11 cellular contexts compared by ENCODE assay signal in the genomic region with DNA sequence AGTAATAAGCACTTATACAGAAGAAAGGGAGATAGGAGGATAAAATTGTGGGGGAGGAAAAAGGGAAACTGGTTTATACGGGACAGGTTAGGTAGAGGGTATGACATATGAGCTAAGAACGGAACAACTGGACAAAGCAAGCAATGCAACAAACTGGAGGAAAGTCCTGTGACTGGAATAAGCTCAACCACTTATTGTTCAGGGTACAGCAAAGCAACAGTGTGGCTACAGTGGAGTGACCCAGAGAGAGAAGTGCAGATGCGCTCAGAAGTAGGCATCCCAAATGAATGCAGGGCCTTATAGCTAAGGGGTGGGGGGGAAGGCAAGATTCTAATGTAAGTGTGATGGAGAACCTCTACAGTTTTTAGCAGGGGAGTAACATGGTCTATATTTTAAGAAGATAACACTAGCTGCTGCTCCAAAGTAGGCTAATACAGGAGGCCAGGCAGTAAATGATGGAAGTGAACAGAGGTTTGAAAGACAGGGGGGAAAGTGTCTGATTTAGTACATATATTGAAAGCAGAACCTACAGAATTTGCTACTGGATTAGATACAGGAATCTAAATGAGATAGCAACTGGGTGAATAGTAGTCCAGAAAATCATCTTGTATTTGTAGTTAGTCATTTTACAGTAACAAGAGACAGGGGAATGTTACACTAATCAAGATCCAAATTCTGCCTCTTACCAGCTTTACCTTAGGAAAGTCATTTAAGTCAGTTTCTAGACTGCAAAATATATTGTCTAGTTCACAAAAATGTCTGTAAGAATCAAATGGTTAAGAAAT. TPM values are rescaled to one million over a fixed set of nuclear protein-coding genes. Genes with fewer than 3 reads are reported as not detected.
DNase-seq lines count a peak whose midpoint lies in the region; ATAC-seq and TF ChIP-seq lines count a peak whose summit lies in the region.
"Had no signal": no experiment of that assay in that cellular context is flagged by ENCODE, and none has a peak within 500 bp of the region (broad histone marks: within the 10 kb centered on the region; RNA-seq: fewer than 3 reads in every experiment).

No MANE protein-coding gene starts in this region.

- H3K4me3 ChIP-seq in OCI-LY3 (ENCODE audit: low read length) (peak overlapping the region; percentile 96; the same call in 1 of the 2 replicates), duodenal mucosa (ENCODE audit: low read depth in 1 of 2, low read length in 2 of 2) (no peak overlapping the region), smooth muscle cell (no peak overlapping the region)

- peak overlapping the region; percentile 78 for H3K27ac ChIP-seq in OCI-LY3 (ENCODE audit: low read length)
- H3K27ac ChIP-seq in duodenal mucosa (ENCODE audit: low read depth, low read length), result no peak overlapping the region
- H3K27ac ChIP-seq in smooth muscle cell (ENCODE audit: low read depth), result no peak overlapping the region

- peak overlapping the region; percentile 93 for H3K4me2 ChIP-seq in OCI-LY3 (ENCODE audit: low read length)
- peak overlapping the region; percentile 98 for H3K4me2 ChIP-seq in smooth muscle cell

- peaks cover 72% of the 10 kb centered on the region for H4K20me1 ChIP-seq in OCI-LY3 (ENCODE audit: insufficient read depth, low read length)
- peaks cover 81% of the 10 kb centered on the region for H4K20me1 ChIP-seq in smooth muscle cell (ENCODE audit: low read depth)

- H3K9me3 Mint-ChIP-seq in activated T-cell treated with anti-CD3 and anti-CD28 coated beads, Interleukin-2, amount 50 U/mL, for 4 hours, result no peaks in the 10 kb centered on the region

- TF ChIP-seq CTCF in OCI-LY3 (IDR thresholded peaks at IDR 0.05; ENCODE audit: low read depth, low read length), result no peak
- TF ChIP-seq CTCF in smooth muscle cell (IDR thresholded peaks at IDR 0.05; ENCODE audit: borderline replicate concordance, insufficient read depth, poor library complexity, severe bottlenecking), result no peak

- H3K79me2 ChIP-seq in OCI-LY3 (ENCODE audit: low read length), result peaks cover 92% of the 10 kb centered on the region
- peaks cover 82% of the 10 kb centered on the region for H3K79me2 ChIP-seq in smooth muscle cell (ENCODE audit: low read depth)

- peaks cover 5% of the 10 kb centered on the region for H3K36me3 Mint-ChIP-seq in activated T-cell treated with anti-CD3 and anti-CD28 coated beads, Interleukin-2, amount 50 U/mL, for 4 hours (ENCODE audit: insufficient read depth)

- H3K9me3 ChIP-seq in OCI-LY3 (ENCODE audit: insufficient read depth, low read length) (no peaks in the 10 kb centered on the region), duodenal mucosa (ENCODE audit: control insufficient read depth in 1 of 2, low read length in 2 of 2) (no peaks in the 10 kb centered on the region), smooth muscle cell (replicated peaks; ENCODE audit: low read depth) (no peaks in the 10 kb centered on the region)

- in situ Hi-C loops in KBM-7 (cut with MboI; ENCODE audit: low pct_unique_long_range_greater_than_20kb, low sequenced_read_pairs), result no loop called here

- no peaks in the 10 kb centered on the region for H3K27me3 Mint-ChIP-seq in activated T-cell treated with anti-CD3 and anti-CD28 coated beads, Interleukin-2, amount 50 U/mL, for 4 hours (ENCODE audit: low read depth)

- 82% methylated on average over 3 of the region's 3 CpGs for WGBS in smooth muscle cell (ENCODE audit: low lambda C conversion rate)

- no peak for DNase-seq in activated T-cell treated with anti-CD3 and anti-CD28 coated beads, Interleukin-2, amount 50 U/mL, for 4 hours
- no peak for DNase-seq in activated T-cell treated with anti-CD3 and anti-CD28 coated beads, Interleukin-2, amount 50 U/mL, for 1 hour
- DNase-seq in smooth muscle cell (lab: John Stamatoyannopoulos, UW; ENCODE audit: unreplicated experiment) (no peak), KBM-7 (no peak), NCI-H526 treated with DMSO at 0.1 percent for 48 hours (lab: John Stamatoyannopoulos, UW) (no peak), HEK293T (ENCODE audit: extremely low spot score) (no peak)
- DNase-seq: NCI-H1048, NCI-H226, small intestine had no signal

- H3K4me1 ChIP-seq in OCI-LY3 (ENCODE audit: low read length) (peaks cover 71% of the 10 kb centered on the region), duodenal mucosa (ENCODE audit: control insufficient read depth in 1 of 2, insufficient read depth in 2 of 2, low read length in 2 of 2) (peaks cover 28 to 32% of the 10 kb centered on the region in 2 donors), smooth muscle cell (ENCODE audit: low read depth) (peaks cover 28% of the 10 kb centered on the region)

- no peak for ATAC-seq in activated T-cell treated with anti-CD3 and anti-CD28 coated beads, Interleukin-2, amount 50 U/mL, for 4 hours

- H3K4me1 Mint-ChIP-seq in activated T-cell treated with anti-CD3 and anti-CD28 coated beads, Interleukin-2, amount 50 U/mL, for 4 hours (ENCODE audit: low read depth), result peaks cover 79% of the 10 kb centered on the region

- POLR2A ChIA-PET in HEK293T (lab: Yijun Ruan, JAX), result interaction anchor here (0.7 to 1.4 kb wide), 3 partner anchors 9 to 29 kb away, joined by 3 to 7 read pairs (median 4); partner anchors contain the start of gene MRPL42

- H3F3A ChIP-seq in smooth muscle cell (ENCODE audit: low read depth), result peaks cover 3% of the 10 kb centered on the region

- no peak overlapping the region for H3K9ac ChIP-seq in OCI-LY3 (ENCODE audit: low read length)
- H3K9ac ChIP-seq in duodenal mucosa (ENCODE audit: low read depth in 1 of 2, low read length in 2 of 2), result peak overlapping the region; percentile 5 to 32
- H3K9ac ChIP-seq in smooth muscle cell (ENCODE audit: low read depth), result no peak overlapping the region

- CTCF ChIA-PET in HEK293T (lab: Yijun Ruan, JAX), result interaction anchor here (0.6 to 0.9 kb wide), 2 partner anchors 12 to 19 kb away, joined by 3 to 6 read pairs; no protein-coding TSS in a partner anchor

- peaks cover 4% of the 10 kb centered on the region for H3K36me3 ChIP-seq in OCI-LY3 (replicated peaks; ENCODE audit: low read depth, low read length)
- no peaks in the 10 kb centered on the region for H3K36me3 ChIP-seq in duodenal mucosa (ENCODE audit: control insufficient read depth in 1 of 2, insufficient read depth in 2 of 2, low read length in 2 of 2)
- no peaks in the 10 kb centered on the region for H3K36me3 ChIP-seq in smooth muscle cell (ENCODE audit: low read depth)

- H2AFZ ChIP-seq in OCI-LY3 (ENCODE audit: low read depth, low read length) (no peak overlapping the region), smooth muscle cell (ENCODE audit: low read depth) (no peak overlapping the region)

- no peaks in the 10 kb centered on the region for H3K27me3 ChIP-seq in OCI-LY3 (ENCODE audit: low read depth, low read length)
- no peaks in the 10 kb centered on the region for H3K27me3 ChIP-seq in duodenal mucosa (ENCODE audit: control insufficient read depth in 1 of 2, insufficient read depth in 2 of 2, low read length in 2 of 2)
- no peaks in the 10 kb centered on the region for H3K27me3 ChIP-seq in smooth muscle cell (ENCODE audit: low read depth)

- peak overlapping the region; percentile 78 for H3K4me3 Mint-ChIP-seq in activated T-cell treated with anti-CD3 and anti-CD28 coated beads, Interleukin-2, amount 50 U/mL, for 4 hours

TF ChIP-seq in HEK293T, 16 proteins besides CTCF, POLR2A, EP300 and RAD21:
- TF ChIP-seq FOXM1 (IDR thresholded peaks at IDR 0.05; ENCODE audit: borderline replicate concordance) (no peak), ARNT (IDR thresholded peaks at IDR 0.05) (no peak), NFRKB (IDR thresholded peaks at IDR 0.05) (no peak), ELF4 (IDR thresholded peaks at IDR 0.05) (no peak), SP1 (IDR thresholded peaks at IDR 0.05) (no peak), BHLHE40 (IDR thresholded peaks at IDR 0.05; ENCODE audit: borderline replicate concordance) (no peak), CTBP1 (IDR thresholded peaks at IDR 0.05; ENCODE audit: borderline replicate concordance) (no peak)

RNA-seq across cellular contexts. Expression of gene UBE2N, which starts 3.3 kb away (rescaled TPM):
- 100 to 1,000 TPM; 237 to 241 (median 237) TPM for total RNA-seq in activated T-cell treated with anti-CD3 and anti-CD28 coated beads, Interleukin-2, amount 50 U/mL, for 4 hours
- 61.3 and 69.3 TPM in 2 replicates for total RNA-seq in smooth muscle cell
- polyA plus RNA-seq in smooth muscle cell, result 104 and 111 TPM in 2 replicates

RNA-seq across cellular contexts. Expression of gene MRPL42, which starts 28.9 kb away (rescaled TPM):
- total RNA-seq in activated T-cell treated with anti-CD3 and anti-CD28 coated beads, Interleukin-2, amount 50 U/mL, for 4 hours, result 10 to 100 TPM; 62.9 to 98.8 (median 89.2) TPM
- total RNA-seq in smooth muscle cell, result 113 and 135 TPM in 2 replicates
- 82.8 and 85.5 TPM in 2 replicates for polyA plus RNA-seq in smooth muscle cell

Comparison
In these comparisons a context has a peak if more than half of its experiments do, and no peak if none do; other contexts are left out.
1. H3K9ac ChIP-seq: peak in duodenal mucosa (2 of 2); none in OCI-LY3 (single experiment) and smooth muscle cell (single experiment).